Comparison of ENCODE assay signal across 22 cellular contexts in the genomic region with DNA sequence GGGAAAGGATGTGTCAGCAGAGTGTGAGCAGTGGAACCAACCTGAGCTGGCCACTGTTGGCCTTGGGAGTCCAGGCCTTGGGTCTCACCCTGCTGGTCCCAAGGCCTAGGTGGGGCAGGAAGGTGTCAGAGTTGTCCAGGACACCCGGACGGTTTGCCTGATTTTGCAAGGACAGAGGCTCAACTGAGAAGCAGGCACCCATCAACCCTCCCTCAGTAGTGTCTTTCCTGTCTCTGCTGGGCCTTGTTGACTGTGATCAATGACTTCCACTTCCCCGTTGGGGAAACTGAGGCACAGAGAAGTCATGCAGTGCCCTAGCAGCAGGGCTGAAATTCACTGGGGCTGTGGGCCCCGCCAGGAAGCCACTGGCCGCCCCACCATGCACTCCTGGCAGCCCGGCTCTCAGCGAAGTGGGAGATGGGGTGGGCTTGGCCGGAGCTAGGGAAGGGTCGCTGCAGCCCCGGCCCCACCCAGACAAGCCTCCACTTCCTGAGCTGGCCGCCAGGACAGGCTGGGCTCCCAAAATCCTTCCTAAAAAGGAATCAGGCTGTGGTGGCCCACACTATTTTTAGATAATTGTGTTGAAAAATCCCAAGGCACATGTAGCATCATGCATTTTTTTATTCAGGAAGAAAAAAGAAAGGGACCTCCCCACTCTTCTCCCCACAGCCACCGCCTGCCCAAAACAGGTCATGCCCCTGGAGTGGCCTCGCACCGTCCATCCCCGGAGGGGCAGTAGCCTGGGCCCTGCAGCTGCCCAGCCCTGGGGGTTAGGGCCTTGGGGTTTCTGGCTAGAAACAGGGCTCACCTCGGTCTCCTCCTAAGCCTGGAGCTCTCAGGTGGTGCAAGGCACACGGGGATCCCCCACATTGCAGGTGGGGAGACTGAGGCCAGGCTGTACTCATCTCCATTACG.
DNase-seq lines count a peak whose midpoint lies in the region.
"Had no signal": no experiment of that assay in that cellular context is flagged by ENCODE, and none has a peak within 500 bp of the region (broad histone marks: within the 10 kb centered on the region; RNA-seq: fewer than 3 reads in every experiment).

No MANE protein-coding gene starts in this region.

- no peaks in the 10 kb centered on the region for H3K79me1 ChIP-seq in mesenchymal stem cell (replicated peaks; ENCODE audit: low read length, poor library complexity, severe bottlenecking)

- H3K9me3 Mint-ChIP-seq in CD4-positive, alpha-beta memory T cell = peaks cover 0 to 17% (median 8%) of the 10 kb centered on the region in 8 donors

- peak overlapping the region; percentile 9 for H2BK15ac ChIP-seq in mesenchymal stem cell (ENCODE audit: low read depth, poor library complexity, severe bottlenecking)

- H3K27me3 Mint-ChIP-seq in CD4-positive, alpha-beta memory T cell = peaks cover 8 to 11% of the 10 kb centered on the region in 2 donors

- 93% methylated on average over 17 of the region's 18 CpGs for WGBS in mesenchymal stem cell

- no peak overlapping the region for H4K91ac ChIP-seq in mesenchymal stem cell (ENCODE audit: low read length)

- H3K27me3 ChIP-seq in mesenchymal stem cell (ENCODE audit: control insufficient read depth in 1 of 2, insufficient read depth in 1 of 2, low read length in 2 of 2) = peaks cover 12 to 37% of the 10 kb centered on the region in 2 experiments
- H3K27me3 ChIP-seq in skeletal muscle tissue (ENCODE audit: control insufficient read depth in 3 of 3, insufficient read depth in 3 of 3, low read length in 3 of 3) = no peaks in the 10 kb centered on the region
- H3K27me3 ChIP-seq in CD4-positive, alpha-beta memory T cell (ENCODE audit: insufficient read depth, low read length) = no peaks in the 10 kb centered on the region

- H3K27ac Mint-ChIP-seq in CD4-positive, alpha-beta memory T cell = no peak overlapping the region
- H3K27ac Mint-ChIP-seq: activated naive CD8-positive, alpha-beta T cell treated with anti-CD3 and anti-CD28 coated beads, Interleukin-2, amount 10 ng/mL, durations not matched to agents 7 days and 5 days; memory B cell; stimulated activated effector memory CD8-positive, alpha-beta T cell treated with anti-CD3 and anti-CD28 coated beads, Interleukin-12 subunit alpha, Interleukin-12 subunit beta, amount 100 ng/mL, for 72 hours had no signal

- H3K23ac ChIP-seq in mesenchymal stem cell (ENCODE audit: low read length in 2 of 2) = no peak overlapping the region

- CTCF ChIA-PET in CD4-positive, alpha-beta memory T cell (lab: Charles Lee; ENCODE audit: partially characterized antibody) = interaction anchor here (1.6 kb wide), 1 partner anchor 226 kb away, joined by 5 read pairs; no protein-coding TSS in a partner anchor

- H3K36me3 ChIP-seq in mesenchymal stem cell (ENCODE audit: control insufficient read depth in 1 of 2, insufficient read depth in 2 of 2, low read depth in 1 of 2, low read length in 2 of 2) (peaks cover 0 to 4% of the 10 kb centered on the region in 2 experiments), skeletal muscle tissue (ENCODE audit: control insufficient read depth in 3 of 3, insufficient read depth in 3 of 3, low read length in 3 of 3) (no peaks in the 10 kb centered on the region)
- H3K36me3 ChIP-seq in CD4-positive, alpha-beta memory T cell (ENCODE audit: insufficient read depth, low read length) = no peaks in the 10 kb centered on the region

- no peak overlapping the region for H2BK5ac ChIP-seq in mesenchymal stem cell (ENCODE audit: low read depth, low read length, poor library complexity, severe bottlenecking)

- peak overlapping the region; percentile 27 for H4K8ac ChIP-seq in mesenchymal stem cell (ENCODE audit: low read length)

- H2AFZ ChIP-seq in mesenchymal stem cell (ENCODE audit: low read depth, low read length) = no peak overlapping the region

- H3K18ac ChIP-seq in mesenchymal stem cell (ENCODE audit: low read depth in 1 of 2, low read length in 2 of 2) = peak overlapping the region in 1 of 2 experiments; percentile 5

- intact Hi-C loops in CD4-positive, alpha-beta memory T cell (cut with micrococcal nuclease) = no loop called here

- no peaks in the 10 kb centered on the region for H3K36me3 Mint-ChIP-seq in CD4-positive, alpha-beta memory T cell
- H3K36me3 Mint-ChIP-seq: activated naive CD8-positive, alpha-beta T cell treated with anti-CD3 and anti-CD28 coated beads, Interleukin-2, amount 10 ng/mL, durations not matched to agents 7 days and 5 days; CD14-positive monocyte; stimulated activated effector memory CD8-positive, alpha-beta T cell treated with anti-CD3 and anti-CD28 coated beads, Interleukin-12 subunit alpha, Interleukin-12 subunit beta, amount 100 ng/mL, for 72 hours had no signal

- no peak overlapping the region for H3K14ac ChIP-seq in mesenchymal stem cell (ENCODE audit: low read length in 2 of 2)

- H3K4me3 ChIP-seq in mesenchymal stem cell (ENCODE audit: insufficient read depth in 1 of 2, low read depth in 1 of 2, low read length in 2 of 2) = no peak overlapping the region
- no peak overlapping the region for H3K4me3 ChIP-seq in skeletal muscle tissue (ENCODE audit: low read length in 3 of 3)
- no peak overlapping the region for H3K4me3 ChIP-seq in CD4-positive, alpha-beta memory T cell (ENCODE audit: low read length in 2 of 2)
- H3K4me3 ChIP-seq: GM12878 had no signal

- H3K9me3 ChIP-seq in mesenchymal stem cell (ENCODE audit: control insufficient read depth, low read length) = peaks cover 9% of the 10 kb centered on the region
- H3K9me3 ChIP-seq in skeletal muscle tissue (ENCODE audit: control insufficient read depth in 3 of 3, low read length in 3 of 3) = no peaks in the 10 kb centered on the region
- peaks cover 0 to 3% of the 10 kb centered on the region in 2 donors for H3K9me3 ChIP-seq in CD4-positive, alpha-beta memory T cell (ENCODE audit: control insufficient read depth in 1 of 2, low read length in 2 of 2)

- DNase-seq in HS-27A (ENCODE audit: low read depth) = peak; percentile 17
- DNase-seq in mesenchymal stem cell = no peak
- DNase-seq in DMS79 treated with DMSO at 0.1 percent for 48 hours (lab: John Stamatoyannopoulos, UW) = no peak
- DNase-seq in SHP77 treated with DMSO at 0.1 percent for 48 hours (lab: John Stamatoyannopoulos, UW) = no peak
- no peak for DNase-seq in CD4-positive, alpha-beta memory T cell
- DNase-seq in T-helper 2 cell = no peak
- DNase-seq: activated gamma-delta T cell; activated naive CD8-positive, alpha-beta T cell treated with anti-CD3 and anti-CD28 coated beads, Interleukin-2, amount 10 ng/mL, durations not matched to agents 7 days and 5 days; activated T-cell treated with anti-CD3 and anti-CD28 coated beads for 4 hours; MM.1S; NCI-H2029; NCI-H524 treated with DMSO at 0.1 percent for 48 hours; nucleus accumbens; retina; stimulated activated CD4-positive, alpha-beta T cell treated with anti-CD3 and anti-CD28 coated beads, Interleukin-2, amount 100 ng/mL, for 48 hours had no signal

- H3K4ac ChIP-seq in mesenchymal stem cell (ENCODE audit: low read depth in 1 of 2, low read length in 2 of 2) = no peak overlapping the region

- H3K4me2 ChIP-seq in mesenchymal stem cell (ENCODE audit: low read length, poor library complexity, severe bottlenecking) = no peak overlapping the region
- H3K4me2 ChIP-seq: KMS-11 had no signal

- peaks cover 24% of the 10 kb centered on the region for H3K4me1 ChIP-seq in mesenchymal stem cell (ENCODE audit: control insufficient read depth, insufficient read depth, low read depth, low read length)
- H3K4me1 ChIP-seq in skeletal muscle tissue (ENCODE audit: control insufficient read depth in 3 of 3, insufficient read depth in 3 of 3, low read length in 3 of 3) = peaks cover 31 to 39% (median 31%) of the 10 kb centered on the region in 3 donors
- H3K4me1 ChIP-seq in CD4-positive, alpha-beta memory T cell (ENCODE audit: insufficient read depth, low read length) = no peaks in the 10 kb centered on the region

- H2BK12ac ChIP-seq in mesenchymal stem cell (ENCODE audit: low read length in 2 of 2) = no peak overlapping the region

- H2BK120ac ChIP-seq in mesenchymal stem cell (ENCODE audit: low read depth, low read length) = no peak overlapping the region

- no peak overlapping the region for H3K4me3 Mint-ChIP-seq in CD4-positive, alpha-beta memory T cell
- H3K4me3 Mint-ChIP-seq: activated naive CD8-positive, alpha-beta T cell treated with anti-CD3 and anti-CD28 coated beads, Interleukin-2, amount 10 ng/mL, durations not matched to agents 7 days and 5 days; CD14-positive monocyte; memory B cell; stimulated activated effector memory CD8-positive, alpha-beta T cell treated with anti-CD3 and anti-CD28 coated beads, Interleukin-12 subunit alpha, Interleukin-12 subunit beta, amount 100 ng/mL, for 72 hours had no signal

- H3K4me1 Mint-ChIP-seq in CD4-positive, alpha-beta memory T cell = no peaks in the 10 kb centered on the region
- H3K4me1 Mint-ChIP-seq: activated naive CD8-positive, alpha-beta T cell treated with anti-CD3 and anti-CD28 coated beads, Interleukin-2, amount 10 ng/mL, durations not matched to agents 7 days and 5 days; CD14-positive monocyte; memory B cell; stimulated activated effector memory CD8-positive, alpha-beta T cell treated with anti-CD3 and anti-CD28 coated beads, Interleukin-12 subunit alpha, Interleukin-12 subunit beta, amount 100 ng/mL, for 72 hours had no signal

- no peak overlapping the region for H2AK5ac ChIP-seq in mesenchymal stem cell (ENCODE audit: low read length, severe bottlenecking)

- H3K9ac ChIP-seq in mesenchymal stem cell (ENCODE audit: low read length) (no peak overlapping the region), skeletal muscle tissue (ENCODE audit: low read depth in 1 of 3, low read length in 3 of 3) (peak overlapping the region in 1 of 3 donors; percentile 45)
- H3K9ac ChIP-seq: KMS-11 had no signal

- POLR2A ChIA-PET in CD4-positive, alpha-beta memory T cell (lab: Charles Lee; ENCODE audit: partially characterized antibody) = no interaction called here

- H3K27ac ChIP-seq in cingulate gyrus (ENCODE audit: low read depth, low read length) (peak overlapping the region; percentile 51), mesenchymal stem cell (ENCODE audit: low read length, poor library complexity, severe bottlenecking) (no peak overlapping the region), skeletal muscle tissue (ENCODE audit: low read depth, low read length) (peak overlapping the region; percentile 18)
- H3K27ac ChIP-seq in CD4-positive, alpha-beta memory T cell (ENCODE audit: low read depth, low read length) = no peak overlapping the region
- H3K27ac ChIP-seq: KMS-11 had no signal

Comparison
In these comparisons a context has a peak if more than half of its experiments do, and no peak if none do; other contexts are left out.
1. H3K27ac ChIP-seq: peak in cingulate gyrus (single experiment) and skeletal muscle tissue (single experiment); none in mesenchymal stem cell (single experiment) and CD4-positive, alpha-beta memory T cell (single experiment).